24 cellular contexts compared by ENCODE assay signal in the genomic region with DNA sequence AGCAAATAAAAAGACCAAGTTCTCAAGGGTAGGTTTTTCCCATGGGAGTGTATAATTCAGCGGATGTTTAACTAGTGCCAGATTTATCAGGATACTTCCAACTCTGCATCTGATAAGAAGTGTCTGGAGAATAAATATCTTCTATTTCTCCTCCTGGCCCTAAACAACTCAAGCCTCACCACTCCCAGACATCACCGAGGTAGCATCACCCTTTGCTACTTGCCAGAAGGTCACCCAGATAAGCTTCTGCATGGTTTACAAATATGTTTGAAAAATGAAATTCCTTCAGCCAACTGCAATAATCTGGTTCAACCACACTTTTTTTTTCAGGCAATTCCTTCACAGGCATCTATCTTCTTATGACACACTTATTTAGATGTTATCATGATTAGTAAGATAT.
"Had no signal": no experiment of that assay in that cellular context is flagged by ENCODE, and none has a peak within 500 bp of the region (broad histone marks: within the 10 kb centered on the region; RNA-seq: fewer than 3 reads in every experiment).

No MANE protein-coding gene starts in this region.

- DNase-seq: activated B cell treated with CpG ODN at 0.5 μM for 24 hours; activated CD4-positive, alpha-beta memory T cell treated with anti-CD3 and anti-CD28 coated beads, Interleukin-2, amount 10 ng/mL, durations not matched to agents 7 days and 5 days; activated CD4-positive, alpha-beta T cell treated with anti-CD3 and anti-CD28 coated beads, Interleukin-2, amount 50 U/mL, for 1 hour; activated gamma-delta T cell; activated naive CD4-positive, alpha-beta T cell treated with anti-CD3 and anti-CD28 coated beads for 36 hours; activated T-cell treated with anti-CD3 and anti-CD28 coated beads for 4 hours; activated T-cell treated with anti-CD3 and anti-CD28 coated beads, Interleukin-2, amount 50 U/mL, for 48 hours; MG63; MV-4-11; NCI-H1092 treated with DMSO at 0.1 percent for 48 hours; NCI-H1417 treated with DMSO at 0.1 percent for 48 hours; NCI-H1694; NCI-H2029; NCI-H2107; NCI-H2171 treated with DMSO at 0.1 percent for 48 hours; NCI-H345; NCI-H510A; NCI-H526 treated with DMSO at 0.1 percent for 48 hours; NK-92 treated with Interleukin-12 subunit alpha and Interleukin-12 subunit beta, amount 100 ng/mL, for 24 hours; PC-3; SHP77 treated with DMSO at 0.1 percent for 48 hours; T-helper 17 cell; T-helper 9 cell had no signal

- H3K27me3 ChIP-seq: MG63 had no signal

- ATAC-seq: activated T-helper 17 cell treated with anti-CD3 and anti-CD28 coated beads, Interleukin-2, amount 50 U/mL, for 72 hours; PC-3; T-helper 17 cell had no signal

- H3K9me3 ChIP-seq: MG63 had no signal

- H3K36me3 ChIP-seq: MG63 had no signal

- H3K4me3 ChIP-seq: MG63 had no signal
